10 cellular contexts compared by ENCODE assay signal in genomic region chr1:24294228-24294672, GRCh38. TPM values are rescaled to one million over a fixed set of nuclear protein-coding genes. Genes with fewer than 3 reads are reported as not detected.
DNase-seq lines count a peak whose midpoint lies in the region; ATAC-seq and TF ChIP-seq lines count a peak whose summit lies in the region.
"Had no signal": no experiment of that assay in that cellular context is flagged by ENCODE, and none has a peak within 500 bp of the region (broad histone marks: within the 10 kb centered on the region; RNA-seq: fewer than 3 reads in every experiment).

No MANE protein-coding gene starts in this region.

- no peaks in the 10 kb centered on the region for H3K27me3 ChIP-seq in suprapubic skin

- H3K27ac Mint-ChIP-seq in activated naive CD8-positive, alpha-beta T cell treated with anti-CD3 and anti-CD28 coated beads, Interleukin-2, amount 50 U/mL, for 24 hours: no peak overlapping the region

- WGBS in suprapubic skin: 41% methylated on average over 9 of the region's 9 CpGs

- no peaks in the 10 kb centered on the region for H3K9me3 Mint-ChIP-seq in activated naive CD8-positive, alpha-beta T cell treated with anti-CD3 and anti-CD28 coated beads, Interleukin-2, amount 50 U/mL, for 24 hours
- no peaks in the 10 kb centered on the region for H3K9me3 Mint-ChIP-seq in activated T-cell treated with anti-CD3 and anti-CD28 coated beads, Interleukin-2, amount 50 U/mL, for 4 hours

- H3K27ac ChIP-seq in suprapubic skin: peak overlapping the region; percentile 90

- H3K36me3 ChIP-seq in suprapubic skin: no peaks in the 10 kb centered on the region

- ATAC-seq in activated naive CD8-positive, alpha-beta T cell treated with anti-CD3 and anti-CD28 coated beads, Interleukin-2, amount 50 U/mL, for 24 hours: no peak
- ATAC-seq in activated T-cell treated with anti-CD3 and anti-CD28 coated beads, Interleukin-2, amount 50 U/mL, for 4 hours: no peak
- no peak for ATAC-seq in GM21381 (IDR thresholded peaks at IDR 0.05; ENCODE audit: unreplicated experiment)

- H3K4me3 ChIP-seq in suprapubic skin: no peak overlapping the region

- no peaks in the 10 kb centered on the region for H3K4me1 Mint-ChIP-seq in activated naive CD8-positive, alpha-beta T cell treated with anti-CD3 and anti-CD28 coated beads, Interleukin-2, amount 50 U/mL, for 24 hours
- no peaks in the 10 kb centered on the region for H3K4me1 Mint-ChIP-seq in activated T-cell treated with anti-CD3 and anti-CD28 coated beads, Interleukin-2, amount 50 U/mL, for 4 hours (ENCODE audit: low read depth)

- no peak for TF ChIP-seq EP300 in suprapubic skin (IDR thresholded peaks at IDR 0.05)

- peaks cover 53% of the 10 kb centered on the region for H3K4me1 ChIP-seq in suprapubic skin

- DNase-seq in HS-27A (ENCODE audit: low read depth) (peak; percentile 72), amniotic epithelial cell (ENCODE audit: low read depth) (peak; percentile 100), kidney glomerular epithelial cell (lab: John Stamatoyannopoulos, UW) (peak; percentile 74), suprapubic skin (ENCODE audit: low spot score in 2 of 2) (peak in 1 of 2 donors; percentile 84), DMS53 treated with DMSO at 0.1 percent for 48 hours (lab: John Stamatoyannopoulos, UW; ENCODE audit: unreplicated experiment) (no peak)
- no peak for DNase-seq in activated naive CD8-positive, alpha-beta T cell treated with anti-CD3 and anti-CD28 coated beads, Interleukin-2, amount 50 U/mL, for 24 hours
- no peak for DNase-seq in activated T-cell treated with anti-CD3 and anti-CD28 coated beads, Interleukin-2, amount 50 U/mL, for 4 hours
- DNase-seq: activated gamma-delta T cell treated with Interleukin-2 at 50 U/mL for 16 hours, left ventricle myocardium superior had no signal

- no peak for TF ChIP-seq CTCF in suprapubic skin (IDR thresholded peaks at IDR 0.05)

- H3K4me3 Mint-ChIP-seq in activated naive CD8-positive, alpha-beta T cell treated with anti-CD3 and anti-CD28 coated beads, Interleukin-2, amount 50 U/mL, for 24 hours: no peak overlapping the region
- H3K4me3 Mint-ChIP-seq in activated T-cell treated with anti-CD3 and anti-CD28 coated beads, Interleukin-2, amount 50 U/mL, for 4 hours: no peak overlapping the region

- H3K36me3 Mint-ChIP-seq in activated naive CD8-positive, alpha-beta T cell treated with anti-CD3 and anti-CD28 coated beads, Interleukin-2, amount 50 U/mL, for 24 hours (ENCODE audit: low read depth): no peaks in the 10 kb centered on the region
- H3K36me3 Mint-ChIP-seq in activated T-cell treated with anti-CD3 and anti-CD28 coated beads, Interleukin-2, amount 50 U/mL, for 4 hours (ENCODE audit: insufficient read depth): no peaks in the 10 kb centered on the region

- no peaks in the 10 kb centered on the region for H3K9me3 ChIP-seq in suprapubic skin

- TF ChIP-seq POLR2A in suprapubic skin (IDR thresholded peaks at IDR 0.05): no peak

- H3K27me3 Mint-ChIP-seq in activated naive CD8-positive, alpha-beta T cell treated with anti-CD3 and anti-CD28 coated beads, Interleukin-2, amount 50 U/mL, for 24 hours: peaks cover 19% of the 10 kb centered on the region
- peaks cover 14% of the 10 kb centered on the region for H3K27me3 Mint-ChIP-seq in activated T-cell treated with anti-CD3 and anti-CD28 coated beads, Interleukin-2, amount 50 U/mL, for 4 hours (ENCODE audit: low read depth)

RNA-seq across cellular contexts. Expression of gene GRHL3, which starts 24.9 kb away (rescaled TPM):
- 100 to 1,000 TPM in 3 of 4 donors, 10 to 100 TPM in 1; 93.6 to 154 (median 129) TPM for total RNA-seq in suprapubic skin
- not detected for total RNA-seq in activated T-cell treated with anti-CD3 and anti-CD28 coated beads, Interleukin-2, amount 50 U/mL, for 4 hours
- total RNA-seq: left ventricle myocardium superior had no signal

Comparison
In these comparisons a context has a peak if more than half of its experiments do, and no peak if none do; other contexts are left out.
1. DNase-seq: peak in HS-27A (single experiment), amniotic epithelial cell (single experiment) and kidney glomerular epithelial cell (single experiment); none in activated naive CD8-positive, alpha-beta T cell treated with anti-CD3 and anti-CD28 coated beads, Interleukin-2, amount 50 U/mL, for 24 hours (single experiment), activated T-cell treated with anti-CD3 and anti-CD28 coated beads, Interleukin-2, amount 50 U/mL, for 4 hours (single experiment) and DMS53 treated with DMSO at 0.1 percent for 48 hours (single experiment).
2. RNA of gene GRHL3, which starts 24.9 kb away (total RNA-seq): 93.6 to 154 TPM in suprapubic skin; not detected in activated T-cell treated with anti-CD3 and anti-CD28 coated beads, Interleukin-2, amount 50 U/mL, for 4 hours; every median in the first group is over 10 times any median in the second.